In genomic region chr6:154230910-154231595, GRCh38 we compare ENCODE assay signal across 22 cellular contexts.
DNase-seq lines count a peak whose midpoint lies in the region; ATAC-seq and TF ChIP-seq lines count a peak whose summit lies in the region.
"Had no signal": no experiment of that assay in that cellular context is flagged by ENCODE, and none has a peak within 500 bp of the region (broad histone marks: within the 10 kb centered on the region; RNA-seq: fewer than 3 reads in every experiment).

No MANE protein-coding gene starts in this region.

- peak overlapping the region; percentile 81 for H3K27ac Mint-ChIP-seq in activated naive CD4-positive, alpha-beta T cell treated with anti-CD3 and anti-CD28 coated beads, Interleukin-2, amount 10 ng/mL, durations not matched to agents 7 days and 5 days
- H3K27ac Mint-ChIP-seq in central memory CD8-positive, alpha-beta T cell (ENCODE audit: low read depth): peak overlapping the region; percentile 79
- H3K27ac Mint-ChIP-seq: WTC11 had no signal

- H3K9me3 Mint-ChIP-seq in activated naive CD4-positive, alpha-beta T cell treated with anti-CD3 and anti-CD28 coated beads, Interleukin-2, amount 10 ng/mL, durations not matched to agents 7 days and 5 days: no peaks in the 10 kb centered on the region
- H3K9me3 Mint-ChIP-seq in central memory CD8-positive, alpha-beta T cell: no peaks in the 10 kb centered on the region
- H3K9me3 Mint-ChIP-seq: stimulated activated memory B cell treated with anti-CD40 and anti-IgM and Interleukin-4, amounts not matched to agents 10 μg/mL and 1 μg/mL and 100 μg/mL, for 72 hours; WTC11 had no signal

- H3K27me3 ChIP-seq in spleen (replicated peaks in 1 of 7): no peaks in the 10 kb centered on the region
- H3K27me3 ChIP-seq: esophagus muscularis mucosa, left lung, MG63, SJCRH30, tibial artery had no signal

- H3K4me3 ChIP-seq in spleen: no peak overlapping the region
- H3K4me3 ChIP-seq: esophagus muscularis mucosa, left lung, MG63, mucosa of descending colon, PC-9, SJCRH30, tibial artery had no signal

- H3K36me3 Mint-ChIP-seq in activated naive CD4-positive, alpha-beta T cell treated with anti-CD3 and anti-CD28 coated beads, Interleukin-2, amount 10 ng/mL, durations not matched to agents 7 days and 5 days: peaks cover 32% of the 10 kb centered on the region
- H3K36me3 Mint-ChIP-seq in central memory CD8-positive, alpha-beta T cell (ENCODE audit: insufficient read depth): peaks cover 8% of the 10 kb centered on the region
- H3K36me3 Mint-ChIP-seq: stimulated activated memory B cell treated with anti-CD40 and anti-IgM and Interleukin-4, amounts not matched to agents 10 μg/mL and 1 μg/mL and 100 μg/mL, for 72 hours; WTC11 had no signal

- peak overlapping the region; percentile 45 for H3K4me3 Mint-ChIP-seq in activated naive CD4-positive, alpha-beta T cell treated with anti-CD3 and anti-CD28 coated beads, Interleukin-2, amount 10 ng/mL, durations not matched to agents 7 days and 5 days
- peak overlapping the region; percentile 58 for H3K4me3 Mint-ChIP-seq in central memory CD8-positive, alpha-beta T cell
- H3K4me3 Mint-ChIP-seq: stimulated activated memory B cell treated with anti-CD40 and anti-IgM and Interleukin-4, amounts not matched to agents 10 μg/mL and 1 μg/mL and 100 μg/mL, for 72 hours; WTC11 had no signal

- peak; percentile 21 for ATAC-seq in central memory CD8-positive, alpha-beta T cell (replicated peaks; ENCODE audit: extremely low read depth, poor library complexity, severe bottlenecking)
- no peak for ATAC-seq in activated CD4-positive, CD25-positive, alpha-beta regulatory T cell treated with anti-CD3 and anti-CD28 coated beads, Interleukin-2, amount 50 U/mL, for 24 hours
- ATAC-seq: left lung; mucosa of descending colon; stimulated activated memory B cell treated with anti-CD40 and anti-IgM and Interleukin-4, amounts not matched to agents 10 μg/mL and 1 μg/mL and 100 μg/mL, for 72 hours; WTC11 had no signal

- intact Hi-C loops in spleen (cut with DNase I; ENCODE audit: low total_unique reads): no loop called here

- no peaks in the 10 kb centered on the region for H3K9me3 ChIP-seq in spleen
- H3K9me3 ChIP-seq: esophagus muscularis mucosa, left lung, MG63, mucosa of descending colon, SJCRH30, tibial artery had no signal

- no peak for TF ChIP-seq POLR2A in spleen (IDR thresholded peaks at IDR 0.05)

- CTCF ChIA-PET in activated naive CD4-positive, alpha-beta T cell treated with anti-CD3 and anti-CD28 coated beads, Interleukin-2, amount 10 ng/mL, durations not matched to agents 7 days and 5 days (lab: Charles Lee): no interaction called here

- no peak for TF ChIP-seq CTCF in spleen (IDR thresholded peaks at IDR 0.05 in 8 of 11, conservative IDR thresholded peaks at IDR 0.05 in 3 of 11)

- H3K4me1 Mint-ChIP-seq in activated naive CD4-positive, alpha-beta T cell treated with anti-CD3 and anti-CD28 coated beads, Interleukin-2, amount 10 ng/mL, durations not matched to agents 7 days and 5 days: peaks cover 68% of the 10 kb centered on the region
- H3K4me1 Mint-ChIP-seq in central memory CD8-positive, alpha-beta T cell: peaks cover 70% of the 10 kb centered on the region

- peaks cover 0 to 7% (median 0%) of the 10 kb centered on the region in 6 donors for H3K36me3 ChIP-seq in spleen
- H3K36me3 ChIP-seq: esophagus muscularis mucosa, left lung, MG63, SJCRH30, tibial artery had no signal

- no peak for DNase-seq in activated naive CD4-positive, alpha-beta T cell treated with anti-CD3 and anti-CD28 coated beads, Interleukin-2, amount 10 ng/mL, durations not matched to agents 7 days and 5 days
- DNase-seq in activated naive CD4-positive, alpha-beta T cell treated with Interleukin-2 at 50 U/mL for 16 hours: no peak
- DNase-seq in RPMI7951 (ENCODE audit: low read depth) (peak; percentile 21), spleen (no peak), NCI-H510A (lab: John Stamatoyannopoulos, UW) (no peak), NK-92 (lab: John Stamatoyannopoulos, UW; ENCODE audit: unreplicated experiment) (no peak)
- no peak for DNase-seq in central memory CD8-positive, alpha-beta T cell (ENCODE audit: low spot score in 2 of 2)
- DNase-seq: left lung, MG63, mucosa of descending colon, NCI-H1436 treated with DMSO at 0.1 percent for 48 hours, NCI-H2171 treated with DMSO at 0.1 percent for 48 hours, NCI-H82, nucleus accumbens, PC-9, retina, SJCRH30, tibial artery had no signal

- 84 to 93% (median 87%) methylated on average over 5 of the region's 5 CpGs for WGBS in spleen, 5 donors

- H3K27ac ChIP-seq in spleen: peak overlapping the region in 5 of 8 donors; percentile 23 to 70 (median 62)
- H3K27ac ChIP-seq: esophagus muscularis mucosa, PC-9, SJCRH30, tibial artery had no signal

- no peaks in the 10 kb centered on the region for H3K27me3 Mint-ChIP-seq in activated naive CD4-positive, alpha-beta T cell treated with anti-CD3 and anti-CD28 coated beads, Interleukin-2, amount 10 ng/mL, durations not matched to agents 7 days and 5 days
- no peaks in the 10 kb centered on the region for H3K27me3 Mint-ChIP-seq in central memory CD8-positive, alpha-beta T cell
- H3K27me3 Mint-ChIP-seq: stimulated activated memory B cell treated with anti-CD40 and anti-IgM and Interleukin-4, amounts not matched to agents 10 μg/mL and 1 μg/mL and 100 μg/mL, for 72 hours had no signal

- H3K4me1 ChIP-seq in spleen: peaks cover 0 to 82% (median 47%) of the 10 kb centered on the region in 6 donors
- H3K4me1 ChIP-seq: esophagus muscularis mucosa, SJCRH30, tibial artery had no signal
